ENCODE assay signal across 6 cellular contexts in genomic region chr20:63968136-63968927, GRCh38. TPM values are rescaled to one million over a fixed set of nuclear protein-coding genes. Genes with fewer than 3 reads are reported as not detected.
A peak's percentile ranks its signal among the peaks of the same experiment; 100 is the strongest.
DNase-seq lines count a peak whose midpoint lies in the region; ATAC-seq and TF ChIP-seq lines count a peak whose summit lies in the region.

No MANE protein-coding gene starts in this region.

- peak overlapping the region; percentile 63 to 66 for H3K4me3 ChIP-seq in tibial artery

- no peak for ATAC-seq in GM19455 (IDR thresholded peaks at IDR 0.05; ENCODE audit: unreplicated experiment)

- H3K27ac Mint-ChIP-seq in activated CD4-positive, alpha-beta T cell treated with anti-CD3 and anti-CD28 coated beads, Interleukin-2, amount 10 ng/mL, durations not matched to agents 24 days and 14 days = peak overlapping the region; percentile 89

- H3K4me1 ChIP-seq in tibial artery = peaks cover 0 to 23% (median 16%) of the 10 kb centered on the region in 4 donors

- peak overlapping the region; percentile 65 to 66 for H3K27ac ChIP-seq in tibial artery

- peaks cover 15% of the 10 kb centered on the region for H3K4me1 Mint-ChIP-seq in activated CD4-positive, alpha-beta T cell treated with anti-CD3 and anti-CD28 coated beads, Interleukin-2, amount 10 ng/mL, durations not matched to agents 24 days and 14 days

- intact Hi-C loops in activated CD4-positive, alpha-beta T cell treated with anti-CD3 and anti-CD28 coated beads, Interleukin-2, amount 10 ng/mL, durations not matched to agents 24 days and 14 days (cut with micrococcal nuclease) = no loop called here
- intact Hi-C loops in head of caudate nucleus (cut with DNase I) = no loop called here
- intact Hi-C loops in tibial artery (cut with DNase I; ENCODE audit: low total_unique reads) = no loop called here

- TF ChIP-seq CTCF in tibial artery (IDR thresholded peaks at IDR 0.05) = no peak

- H3K36me3 ChIP-seq in tibial artery = peaks cover 0 to 36% (median 24%) of the 10 kb centered on the region in 3 donors

- peak overlapping the region; percentile 88 for H3K4me3 Mint-ChIP-seq in activated CD4-positive, alpha-beta T cell treated with anti-CD3 and anti-CD28 coated beads, Interleukin-2, amount 10 ng/mL, durations not matched to agents 24 days and 14 days

- H3K27me3 Mint-ChIP-seq in activated CD4-positive, alpha-beta T cell treated with anti-CD3 and anti-CD28 coated beads, Interleukin-2, amount 10 ng/mL, durations not matched to agents 24 days and 14 days = no peaks in the 10 kb centered on the region

- H3K9me3 ChIP-seq in tibial artery = no peaks in the 10 kb centered on the region

- no peaks in the 10 kb centered on the region for H3K27me3 ChIP-seq in tibial artery

- DNase-seq in activated CD4-positive, alpha-beta T cell treated with anti-CD3 and anti-CD28 coated beads, Interleukin-2, amount 10 ng/mL, durations not matched to agents 24 days and 14 days = no peak
- no peak for DNase-seq in activated CD4-positive, alpha-beta T cell treated with anti-CD3 and anti-CD28 coated beads, Interleukin-2, amount 50 U/mL, for 48 hours
- DNase-seq in head of caudate nucleus = peak in 34 of 42 donors; percentile 42 to 90 (median 65)
- peak in 1 of 2 donors; percentile 19 for DNase-seq in tibial artery
- DNase-seq in A172 (ENCODE audit: low spot score) = no peak

- H3K36me3 Mint-ChIP-seq in activated CD4-positive, alpha-beta T cell treated with anti-CD3 and anti-CD28 coated beads, Interleukin-2, amount 10 ng/mL, durations not matched to agents 24 days and 14 days (ENCODE audit: low read depth) = peaks cover 31% of the 10 kb centered on the region

- H3K9me3 Mint-ChIP-seq in activated CD4-positive, alpha-beta T cell treated with anti-CD3 and anti-CD28 coated beads, Interleukin-2, amount 10 ng/mL, durations not matched to agents 24 days and 14 days = no peaks in the 10 kb centered on the region

RNA-seq across cellular contexts. Expression of gene ZNF512B, which starts 1.4 kb away (rescaled TPM):
- 26.0 and 26.9 TPM in 2 replicates for total RNA-seq in activated CD4-positive, alpha-beta T cell treated with anti-CD3 and anti-CD28 coated beads, Interleukin-2, amount 10 ng/mL, durations not matched to agents 24 days and 14 days
- 16.8 and 17.0 TPM in 2 replicates for total RNA-seq in A172 (2014; rRNA removed; shearing (Covaris generic))

RNA-seq across cellular contexts. Expression of gene SAMD10, which starts 11.1 kb away (rescaled TPM):
- total RNA-seq in activated CD4-positive, alpha-beta T cell treated with anti-CD3 and anti-CD28 coated beads, Interleukin-2, amount 10 ng/mL, durations not matched to agents 24 days and 14 days = 34.4 and 37.5 TPM in 2 replicates
- total RNA-seq in A172 (2014; rRNA removed; shearing (Covaris generic)) = 0.77 TPM in 1 of 2 replicates, not detected in the other

RNA-seq across cellular contexts. Expression of gene UCKL1, which starts 12.1 kb away (rescaled TPM):
- 48.1 and 49.5 TPM in 2 replicates for total RNA-seq in activated CD4-positive, alpha-beta T cell treated with anti-CD3 and anti-CD28 coated beads, Interleukin-2, amount 10 ng/mL, durations not matched to agents 24 days and 14 days
- total RNA-seq in A172 (2014; rRNA removed; shearing (Covaris generic)) = 27.2 and 27.6 TPM in 2 replicates

RNA-seq across cellular contexts. Expression of gene PRPF6, which starts 12.6 kb away (rescaled TPM):
- 79.5 and 81.3 TPM in 2 replicates for total RNA-seq in activated CD4-positive, alpha-beta T cell treated with anti-CD3 and anti-CD28 coated beads, Interleukin-2, amount 10 ng/mL, durations not matched to agents 24 days and 14 days
- total RNA-seq in A172 (2014; rRNA removed; shearing (Covaris generic)) = 74.2 and 74.7 TPM in 2 replicates

Comparison
In these comparisons a context has a peak if more than half of its experiments do, and no peak if none do; other contexts are left out.
1. DNase-seq: peak in head of caudate nucleus (34 of 42); none in activated CD4-positive, alpha-beta T cell treated with anti-CD3 and anti-CD28 coated beads, Interleukin-2, amount 10 ng/mL, durations not matched to agents 24 days and 14 days (single experiment), activated CD4-positive, alpha-beta T cell treated with anti-CD3 and anti-CD28 coated beads, Interleukin-2, amount 50 U/mL, for 48 hours (0 of 2) and A172 (single experiment).
2. RNA of gene SAMD10, which starts 11.1 kb away (total RNA-seq): 34.4 to 37.5 TPM in activated CD4-positive, alpha-beta T cell treated with anti-CD3 and anti-CD28 coated beads, Interleukin-2, amount 10 ng/mL, durations not matched to agents 24 days and 14 days; 0.77 TPM in A172; every median in the first group is over 10 times any median in the second.